In genomic region chr21:39161064-39161463, GRCh38 we compare ENCODE assay signal across 24 cellular contexts.
"Had no signal": no experiment of that assay in that cellular context is flagged by ENCODE, and none has a peak within 500 bp of the region (broad histone marks: within the 10 kb centered on the region; RNA-seq: fewer than 3 reads in every experiment).

No MANE protein-coding gene starts in this region.

- ATAC-seq: left lung; lower lobe of right lung; sciatic nerve; stimulated activated memory B cell treated with anti-CD40 and anti-IgM and Interleukin-4, amounts not matched to agents 10 μg/mL and 1 μg/mL and 100 μg/mL, for 72 hours; stimulated activated naive CD8-positive, alpha-beta T cell treated with anti-CD3 and anti-CD28 coated beads, Interleukin-15, amount 100 ng/mL, for 72 hours; T-helper 17 cell had no signal

- DNase-seq: activated CD4-positive, alpha-beta T cell treated with anti-CD3 and anti-CD28 coated beads for 4 hours; activated CD4-positive, alpha-beta T cell treated with anti-CD3 and anti-CD28 coated beads, Interleukin-2, amount 50 U/mL, for 4 hours; activated effector memory CD4-positive, alpha-beta T cell treated with Interleukin-2 at 50 U/mL for 16 hours; activated naive CD4-positive, alpha-beta T cell treated with Interleukin-2 at 50 U/mL for 16 hours; activated T-cell treated with anti-CD3 and anti-CD28 coated beads for 4 hours; adrenal gland; cerebellar nuclear complex; colonic mucosa; effector CD8-positive, alpha-beta T cell; head of caudate nucleus; hippocampal formation; immature natural killer cell; left lung; lower lobe of right lung; ovary; retina; stimulated activated CD4-positive, alpha-beta T cell treated with anti-CD3 and anti-CD28 coated beads, Interleukin-12 subunit alpha, Interleukin-12 subunit beta, amount 100 ng/mL, for 4 hours; stimulated activated CD4-positive, alpha-beta T cell treated with anti-CD3 and anti-CD28 coated beads, Interleukin-4, amount 100 ng/mL, for 24 hours; stimulated activated CD8-positive, alpha-beta memory T cell treated with anti-CD3 and anti-CD28 coated beads, Interleukin-4, amount 100 ng/mL, for 48 hours; stimulated activated naive CD8-positive, alpha-beta T cell treated with anti-CD3 and anti-CD28 coated beads, Interleukin-15, amount 100 ng/mL, for 72 hours; substantia nigra; T-helper 17 cell had no signal
